16 cellular contexts compared by ENCODE assay signal in genomic region chr9:107983191-107983603, GRCh38.
DNase-seq lines count a peak whose midpoint lies in the region; ATAC-seq and TF ChIP-seq lines count a peak whose summit lies in the region.
"Had no signal": no experiment of that assay in that cellular context is flagged by ENCODE, and none has a peak within 500 bp of the region (broad histone marks: within the 10 kb centered on the region; RNA-seq: fewer than 3 reads in every experiment).

No MANE protein-coding gene starts in this region.

- H3K27me3 ChIP-seq in heart left ventricle (no peaks in the 10 kb centered on the region), left ventricle myocardium inferior (ENCODE audit: low read depth) (no peaks in the 10 kb centered on the region), kidney epithelial cell (ENCODE audit: control insufficient read depth, insufficient read depth, low read length) (no peaks in the 10 kb centered on the region), upper lobe of right lung (no peaks in the 10 kb centered on the region)
- H3K27me3 ChIP-seq: breast epithelium, tibial nerve had no signal

- no peaks in the 10 kb centered on the region for H3K9me3 ChIP-seq in heart left ventricle
- H3K9me3 ChIP-seq in left ventricle myocardium inferior (replicated peaks) = no peaks in the 10 kb centered on the region
- H3K9me3 ChIP-seq in upper lobe of right lung = no peaks in the 10 kb centered on the region
- H3K9me3 ChIP-seq: breast epithelium, tibial nerve had no signal

- H3K4me1 ChIP-seq in heart left ventricle (peaks cover 0 to 12% (median 0%) of the 10 kb centered on the region in 12 donors), left ventricle myocardium inferior (no peaks in the 10 kb centered on the region), upper lobe of right lung (no peaks in the 10 kb centered on the region)
- H3K4me1 ChIP-seq: breast epithelium, parathyroid adenoma had no signal

- H3K4me3 ChIP-seq in heart left ventricle (no peak overlapping the region), left ventricle myocardium inferior (no peak overlapping the region), kidney epithelial cell (ENCODE audit: low read depth, low read length) (no peak overlapping the region), upper lobe of right lung (no peak overlapping the region)
- H3K4me3 ChIP-seq: breast epithelium, tibial nerve had no signal

- H3K27ac ChIP-seq in heart left ventricle (peak overlapping the region in 1 of 12 donors; percentile 35), left ventricle myocardium inferior (replicated peaks) (no peak overlapping the region), upper lobe of right lung (no peak overlapping the region)
- H3K27ac ChIP-seq: breast epithelium, parathyroid adenoma had no signal

- intact Hi-C loops in heart left ventricle (cut with DNase I) = no loop called here
- intact Hi-C loops in left ventricle myocardium inferior (cut with micrococcal nuclease) = no loop called here
- intact Hi-C loops in upper lobe of right lung (cut with DNase I) = no loop called here

- no peak for TF ChIP-seq CTCF in heart left ventricle (IDR thresholded peaks at IDR 0.05)
- no peak for TF ChIP-seq CTCF in left ventricle myocardium inferior (IDR thresholded peaks at IDR 0.05; ENCODE audit: borderline replicate concordance)
- no peak for TF ChIP-seq CTCF in kidney epithelial cell (IDR thresholded peaks at IDR 0.05; ENCODE audit: insufficient read depth, low read length, poor library complexity, severe bottlenecking)
- TF ChIP-seq CTCF in upper lobe of right lung (IDR thresholded peaks at IDR 0.05) = no peak

- H3K36me3 ChIP-seq in heart left ventricle = no peaks in the 10 kb centered on the region
- H3K36me3 ChIP-seq in left ventricle myocardium inferior = no peaks in the 10 kb centered on the region
- H3K36me3 ChIP-seq in kidney epithelial cell (ENCODE audit: control insufficient read depth, insufficient read depth, low read length) = no peaks in the 10 kb centered on the region
- no peaks in the 10 kb centered on the region for H3K36me3 ChIP-seq in upper lobe of right lung
- H3K36me3 ChIP-seq: breast epithelium, tibial nerve had no signal

- peak; percentile 32 to 88 (median 80) for ATAC-seq in heart left ventricle
- peak; percentile 74 for ATAC-seq in upper lobe of right lung
- ATAC-seq in HG03565 (IDR thresholded peaks at IDR 0.05; ENCODE audit: unreplicated experiment) = no peak
- ATAC-seq in HG02678 (IDR thresholded peaks at IDR 0.05; ENCODE audit: unreplicated experiment) = no peak
- ATAC-seq: activated CD8-positive, alpha-beta T cell treated with anti-CD3 and anti-CD28 coated beads for 36 hours had no signal

- no peak for TF ChIP-seq POLR2A in heart left ventricle (IDR thresholded peaks at IDR 0.05)

- WGBS in heart left ventricle, 4 donors = 63 to 75% (median 68%) methylated on average over 3 of the region's 3 CpGs

- DNase-seq in heart left ventricle (no peak), left ventricle myocardium inferior (no peak), dedifferentiated amniotic fluid mesenchymal stem cell (ENCODE audit: extremely low spot score) (peak; percentile 41), kidney epithelial cell (ENCODE audit: low read depth) (peak; percentile 7), upper lobe of right lung (no peak), NCI-H1105 treated with DMSO at 0.1 percent for 48 hours (lab: John Stamatoyannopoulos, UW) (no peak)
- DNase-seq: activated CD8-positive, alpha-beta T cell treated with anti-CD3 and anti-CD28 coated beads for 36 hours; activated effector memory CD4-positive, alpha-beta T cell treated with anti-CD3 and anti-CD28 coated beads, Interleukin-2, amount 50 U/mL, for 16 hours; midbrain; NCI-H524; SHP77 treated with DMSO at 0.1 percent for 48 hours had no signal

Comparison
In these comparisons a context has a peak if more than half of its experiments do, and no peak if none do; other contexts are left out.
1. ATAC-seq: peak in heart left ventricle (4 of 4) and upper lobe of right lung (single experiment); none in HG03565 (single experiment) and HG02678 (single experiment).
2. DNase-seq: peak in dedifferentiated amniotic fluid mesenchymal stem cell (single experiment) and kidney epithelial cell (single experiment); none in heart left ventricle (0 of 5), left ventricle myocardium inferior (single experiment), upper lobe of right lung (single experiment) and NCI-H1105 treated with DMSO at 0.1 percent for 48 hours (single experiment).